In genomic region chr11:11251394-11251970, GRCh38 we compare ENCODE assay signal across 31 cellular contexts.
DNase-seq lines count a peak whose midpoint lies in the region; ATAC-seq, FAIRE-seq and TF ChIP-seq lines count a peak whose summit lies in the region.
"Had no signal": no experiment of that assay in that cellular context is flagged by ENCODE, and none has a peak within 500 bp of the region (broad histone marks: within the 10 kb centered on the region; RNA-seq: fewer than 3 reads in every experiment).

No MANE protein-coding gene starts in this region.

- no peak for DNase-seq in GM12892 (ENCODE audit: insufficient read length)
- no peak for DNase-seq in MM.1S
- DNase-seq in activated B cell treated with CpG ODN at 0.5 μM for 24 hours: no peak
- DNase-seq in heart right ventricle: no peak
- DNase-seq in CD4-positive, alpha-beta T cell: no peak
- DNase-seq in activated effector memory CD4-positive, alpha-beta T cell treated with Interleukin-2 at 50 U/mL for 16 hours: no peak
- no peak for DNase-seq in uterus
- DNase-seq: activated CD4-positive, alpha-beta T cell treated with anti-CD3 and anti-CD28 coated beads for 36 hours; activated naive CD8-positive, alpha-beta T cell treated with anti-CD3 and anti-CD28 coated beads, Interleukin-2, amount 10 ng/mL, durations not matched to agents 7 days and 5 days; activated T-cell treated with anti-CD3 and anti-CD28 coated beads for 4 hours; caudate nucleus; cortex of kidney; effector memory CD8-positive, alpha-beta T cell; GDM1; H9; head of caudate nucleus; kidney glomerular epithelial cell; mucosa of descending colon; NCI-H187 treated with DMSO at 0.1 percent for 48 hours; NCI-H748 treated with DMSO at 0.1 percent for 48 hours; OCI-M1; small intestine; stimulated activated CD4-positive, alpha-beta T cell treated with anti-CD3 and anti-CD28 coated beads, Interleukin-1b, Interleukin-23, amount 100 ng/mL, for 48 hours; stimulated activated CD8-positive, alpha-beta memory T cell treated with anti-CD3 and anti-CD28 coated beads, Interleukin-4, amount 100 ng/mL, for 48 hours; stomach; thyroid gland had no signal

- peaks cover 10% of the 10 kb centered on the region for H3K4me1 Mint-ChIP-seq in activated B cell treated with CpG ODN at 0.5 μM for 24 hours
- no peaks in the 10 kb centered on the region for H3K4me1 Mint-ChIP-seq in CD4-positive, alpha-beta T cell (ENCODE audit: low read depth)
- H3K4me1 Mint-ChIP-seq: activated CD4-positive, alpha-beta T cell treated with anti-CD3 and anti-CD28 coated beads for 36 hours had no signal

- TF ChIP-seq CTCF in MM.1S (IDR thresholded peaks at IDR 0.05; ENCODE audit: low read length): no peak
- TF ChIP-seq CTCF in activated B cell treated with CpG ODN at 0.5 μM for 24 hours (IDR thresholded peaks at IDR 0.05): no peak
- no peak for TF ChIP-seq CTCF in heart right ventricle (IDR thresholded peaks at IDR 0.05)
- no peak for TF ChIP-seq CTCF in CD4-positive, alpha-beta T cell (IDR thresholded peaks at IDR 0.05)
- TF ChIP-seq CTCF in uterus (IDR thresholded peaks at IDR 0.05): no peak

- no peak for TF ChIP-seq POLR2A in GM12892 (IDR thresholded peaks at IDR 0.05; ENCODE audit: low read depth, low read length)
- no peak for TF ChIP-seq POLR2A in uterus (IDR thresholded peaks at IDR 0.05)

- no peaks in the 10 kb centered on the region for H3K79me2 ChIP-seq in MM.1S (ENCODE audit: low read length)

- H3K4me1 ChIP-seq in MM.1S (ENCODE audit: low read length): peaks cover 34% of the 10 kb centered on the region
- H3K4me1 ChIP-seq in heart right ventricle: no peaks in the 10 kb centered on the region
- no peaks in the 10 kb centered on the region for H3K4me1 ChIP-seq in uterus
- H3K4me1 ChIP-seq: stomach had no signal

- CTCF ChIA-PET in activated B cell treated with CpG ODN at 0.5 μM for 24 hours (lab: Charles Lee): no interaction called here
- CTCF ChIA-PET in CD4-positive, alpha-beta T cell (lab: Charles Lee): no interaction called here

- intact Hi-C loops in activated B cell treated with CpG ODN at 0.5 μM for 24 hours (cut with micrococcal nuclease): no loop called here
- intact Hi-C loops in heart right ventricle (cut with DNase I): no loop called here
- intact Hi-C loops in CD4-positive, alpha-beta T cell (cut with DNase I, micrococcal nuclease): no loop called here
- intact Hi-C loops in uterus (cut with DNase I; ENCODE audit: low total_unique reads): no loop called here

- POLR2A ChIA-PET in activated B cell treated with CpG ODN at 0.5 μM for 24 hours (lab: Charles Lee): no interaction called here
- POLR2A ChIA-PET in CD4-positive, alpha-beta T cell (lab: Charles Lee): no interaction called here

- H2AFZ ChIP-seq in MM.1S (ENCODE audit: low read length): no peak overlapping the region

- no peaks in the 10 kb centered on the region for H3K36me3 ChIP-seq in MM.1S (replicated peaks; ENCODE audit: insufficient read depth, low read length)
- H3K36me3 ChIP-seq in heart right ventricle: no peaks in the 10 kb centered on the region
- H3K36me3 ChIP-seq in uterus: no peaks in the 10 kb centered on the region
- H3K36me3 ChIP-seq: stomach, thyroid gland had no signal

- H3K9me3 ChIP-seq in MM.1S (replicated peaks; ENCODE audit: insufficient read depth, low read length): no peaks in the 10 kb centered on the region
- no peaks in the 10 kb centered on the region for H3K9me3 ChIP-seq in heart right ventricle
- H3K9me3 ChIP-seq in CD4-positive, alpha-beta T cell (ENCODE audit: control insufficient read depth, low read length): no peaks in the 10 kb centered on the region
- H3K9me3 ChIP-seq in uterus: no peaks in the 10 kb centered on the region
- H3K9me3 ChIP-seq: mucosa of descending colon, stomach, thyroid gland had no signal

- H3K4me2 ChIP-seq in MM.1S (ENCODE audit: low read depth, low read length): peak overlapping the region; percentile 6; the same call in 1 of the 2 replicates

- no peaks in the 10 kb centered on the region for H3K9me3 Mint-ChIP-seq in activated B cell treated with CpG ODN at 0.5 μM for 24 hours
- H3K9me3 Mint-ChIP-seq in CD4-positive, alpha-beta T cell: no peaks in the 10 kb centered on the region

- no peak overlapping the region for H3K27ac Mint-ChIP-seq in activated B cell treated with CpG ODN at 0.5 μM for 24 hours
- H3K27ac Mint-ChIP-seq in CD4-positive, alpha-beta T cell: no peak overlapping the region
- H3K27ac Mint-ChIP-seq: activated CD4-positive, alpha-beta T cell treated with anti-CD3 and anti-CD28 coated beads for 36 hours; activated naive CD8-positive, alpha-beta T cell treated with anti-CD3 and anti-CD28 coated beads, Interleukin-2, amount 10 ng/mL, durations not matched to agents 7 days and 5 days; effector memory CD8-positive, alpha-beta T cell; H9; natural killer cell treated with Interleukin-12 subunit alpha and Interleukin-12 subunit beta and Interleukin-15 and Interleukin-18, amount 100 ng/mL, for 72 hours had no signal

- peaks cover 23% of the 10 kb centered on the region for H3F3A ChIP-seq in MM.1S (ENCODE audit: insufficient read depth, low read length)

- H3K27me3 Mint-ChIP-seq in activated B cell treated with CpG ODN at 0.5 μM for 24 hours: peaks cover 2% of the 10 kb centered on the region
- peaks cover 6% of the 10 kb centered on the region for H3K27me3 Mint-ChIP-seq in CD4-positive, alpha-beta T cell

- peak; percentile 57 for ATAC-seq in GM21390 (IDR thresholded peaks at IDR 0.05; ENCODE audit: unreplicated experiment)
- peak; percentile 21 for ATAC-seq in activated B cell treated with CpG ODN at 0.5 μM for 24 hours (ENCODE audit: low read depth)
- no peak for ATAC-seq in heart right ventricle
- no peak for ATAC-seq in CD4-positive, alpha-beta T cell (ENCODE audit: poor library complexity)
- ATAC-seq: activated CD4-positive, alpha-beta T cell treated with anti-CD3 and anti-CD28 coated beads for 36 hours; effector memory CD8-positive, alpha-beta T cell; mucosa of descending colon; natural killer cell treated with Interleukin-12 subunit alpha and Interleukin-12 subunit beta and Interleukin-15 and Interleukin-18, amount 100 ng/mL, for 72 hours; SK-N-SH treated with all-trans-retinoic acid at 6 μM for 48 hours had no signal

- H3K4me3 ChIP-seq in MM.1S (ENCODE audit: low read length) (no peak overlapping the region), heart right ventricle (no peak overlapping the region), uterus (no peak overlapping the region)
- H3K4me3 ChIP-seq: lung, mucosa of descending colon, stomach, thyroid gland had no signal

- H3K4me3 Mint-ChIP-seq in activated B cell treated with CpG ODN at 0.5 μM for 24 hours: no peak overlapping the region
- H3K4me3 Mint-ChIP-seq in CD4-positive, alpha-beta T cell: no peak overlapping the region
- H3K4me3 Mint-ChIP-seq: activated CD4-positive, alpha-beta T cell treated with anti-CD3 and anti-CD28 coated beads for 36 hours; activated naive CD8-positive, alpha-beta T cell treated with anti-CD3 and anti-CD28 coated beads, Interleukin-2, amount 10 ng/mL, durations not matched to agents 7 days and 5 days; effector memory CD8-positive, alpha-beta T cell; H9; natural killer cell treated with Interleukin-12 subunit alpha and Interleukin-12 subunit beta and Interleukin-15 and Interleukin-18, amount 100 ng/mL, for 72 hours had no signal

- no peak overlapping the region for H3K9ac ChIP-seq in MM.1S (ENCODE audit: low read length)

- no peaks in the 10 kb centered on the region for H3K9me2 ChIP-seq in MM.1S (replicated peaks; ENCODE audit: insufficient read depth, low read length)

- peak; percentile 38 for FAIRE-seq in GM12892 (lab: Jason Lieb, UNC)
- FAIRE-seq: astrocyte, small intestine had no signal

- H3K27me3 ChIP-seq in MM.1S (replicated peaks; ENCODE audit: insufficient read depth, low read length) (no peaks in the 10 kb centered on the region), heart right ventricle (no peaks in the 10 kb centered on the region), uterus (no peaks in the 10 kb centered on the region)
- no peaks in the 10 kb centered on the region for H3K27me3 ChIP-seq in CD4-positive, alpha-beta T cell (ENCODE audit: control insufficient read depth, insufficient read depth, low read length)
- H3K27me3 ChIP-seq: stomach, thyroid gland had no signal

- H3K36me3 Mint-ChIP-seq in activated B cell treated with CpG ODN at 0.5 μM for 24 hours (ENCODE audit: low read depth): no peaks in the 10 kb centered on the region
- no peaks in the 10 kb centered on the region for H3K36me3 Mint-ChIP-seq in CD4-positive, alpha-beta T cell (ENCODE audit: low read depth)

- no peaks in the 10 kb centered on the region for H4K20me1 ChIP-seq in MM.1S (ENCODE audit: insufficient read depth, low read length)

- H3K27ac ChIP-seq in MM.1S (ENCODE audit: low read length) (peak overlapping the region; percentile 74), heart right ventricle (no peak overlapping the region), uterus (no peak overlapping the region)
- no peak overlapping the region for H3K27ac ChIP-seq in CD4-positive, alpha-beta T cell (ENCODE audit: low read depth, low read length)
- H3K27ac ChIP-seq: stomach, thyroid gland had no signal

- 87 to 90% methylated on average over 4 of the region's 4 CpGs for WGBS in heart right ventricle, 2 donors

Comparison
In these comparisons a context has a peak if more than half of its experiments do, and no peak if none do; other contexts are left out.
1. ATAC-seq: peak in GM21390 (single experiment) and activated B cell treated with CpG ODN at 0.5 μM for 24 hours (single experiment); none in heart right ventricle (0 of 8) and CD4-positive, alpha-beta T cell (single experiment).